23 cellular contexts compared by ENCODE assay signal in the genomic region with DNA sequence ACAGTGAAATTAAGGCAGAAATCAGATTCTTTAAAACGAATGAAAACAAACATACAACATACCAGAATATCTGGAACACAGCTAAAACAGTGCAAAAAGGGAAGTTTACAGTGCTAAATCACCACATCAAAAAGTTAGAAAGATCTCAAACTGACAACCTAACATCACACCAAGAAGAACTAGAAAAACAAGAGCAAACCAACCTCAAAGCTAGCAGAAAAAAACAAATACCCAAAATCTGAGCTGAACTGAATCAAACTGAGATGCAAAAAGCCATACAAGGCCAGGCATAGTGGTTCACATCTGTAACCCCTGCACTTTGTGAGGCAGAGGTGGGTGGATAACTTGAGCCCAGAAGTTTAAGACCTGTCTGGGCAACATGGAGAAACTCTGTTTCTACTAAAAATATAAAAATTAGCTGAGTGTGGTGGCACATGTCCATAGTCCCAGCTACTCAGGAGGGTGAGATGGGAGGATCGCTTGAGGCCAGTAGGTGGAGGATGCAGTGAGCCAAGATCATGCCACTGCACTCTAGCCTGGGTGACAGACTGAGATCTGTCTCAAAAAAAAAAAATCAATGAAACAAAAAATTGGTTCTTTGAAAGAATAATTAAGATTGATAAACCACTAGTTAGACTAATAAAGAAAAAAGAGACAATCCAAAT.
"Had no signal": no experiment of that assay in that cellular context is flagged by ENCODE, and none has a peak within 500 bp of the region (broad histone marks: within the 10 kb centered on the region; RNA-seq: fewer than 3 reads in every experiment).

No MANE protein-coding gene starts in this region.

- H3K4me1 ChIP-seq: body of pancreas, left ventricle myocardium inferior, sigmoid colon, stomach, suprapubic skin, tibial nerve had no signal

- H3K9me3 ChIP-seq: body of pancreas, suprapubic skin had no signal

- H3K4me3 ChIP-seq: body of pancreas, cardiac muscle cell, left ventricle myocardium inferior, sigmoid colon, smooth muscle cell, stomach, suprapubic skin, tibial nerve had no signal

- H3K4me3 Mint-ChIP-seq: activated T-helper 1 cell treated with anti-CD3 and anti-CD28 coated beads, Interleukin-12 subunit alpha, Interleukin-12 subunit beta, Interleukin-2, Interleukin-4 antibody, amounts not matched to agents 30 ng/mL and 10 ng/mL and 1 ng/mL, durations not matched to agents 14 hours and 24 hours and 36 hours; dendritic cell treated with granulocyte-macrophage colony-stimulating factor and Interleukin-4, amounts not matched to agents 40 ng/mL and 50 ng/mL, for 4 days; natural killer cell; stimulated activated memory B cell treated with anti-CD40 and anti-IgM and Interleukin-4, amounts not matched to agents 10 μg/mL and 1 μg/mL and 100 μg/mL, for 72 hours had no signal

- H3K36me3 Mint-ChIP-seq: natural killer cell had no signal

- H3K27me3 ChIP-seq: body of pancreas, cardiac muscle cell, sigmoid colon, stomach, suprapubic skin, tibial nerve had no signal

- ATAC-seq: body of pancreas; esophagus mucosa; natural killer cell; stimulated activated memory B cell treated with anti-CD40 and anti-IgM and Interleukin-4, amounts not matched to agents 10 μg/mL and 1 μg/mL and 100 μg/mL, for 72 hours had no signal

- H3K36me3 ChIP-seq: cardiac muscle cell, left ventricle myocardium inferior, sigmoid colon, stomach, suprapubic skin, tibial nerve, WERI-Rb-1 had no signal

- H3K27ac Mint-ChIP-seq: activated T-helper 1 cell treated with anti-CD3 and anti-CD28 coated beads, Interleukin-12 subunit alpha, Interleukin-12 subunit beta, Interleukin-2, Interleukin-4 antibody, amounts not matched to agents 30 ng/mL and 10 ng/mL and 1 ng/mL, durations not matched to agents 14 hours and 24 hours and 36 hours; dendritic cell treated with granulocyte-macrophage colony-stimulating factor and Interleukin-4, amounts not matched to agents 40 ng/mL and 50 ng/mL, for 4 days; natural killer cell; progenitor cell of endocrine pancreas; stimulated activated memory B cell treated with anti-CD40 and anti-IgM and Interleukin-4, amounts not matched to agents 10 μg/mL and 1 μg/mL and 100 μg/mL, for 72 hours had no signal

- H3K27me3 Mint-ChIP-seq: dendritic cell treated with granulocyte-macrophage colony-stimulating factor and Interleukin-4, amounts not matched to agents 40 ng/mL and 50 ng/mL, for 4 days; progenitor cell of endocrine pancreas had no signal

- DNase-seq: activated gamma-delta T cell treated with Interleukin-2 at 50 U/mL for 16 hours; anterior cingulate cortex; body of pancreas; effector CD8-positive, alpha-beta T cell; foreskin melanocyte; hippocampal formation; kidney glomerular epithelial cell; left ventricle myocardium inferior; natural killer cell; retina; sigmoid colon; stimulated activated CD4-positive, alpha-beta T cell treated with anti-CD3 and anti-CD28 coated beads, Interleukin-15, amount 100 ng/mL, for 24 hours; stomach; WERI-Rb-1 had no signal

- H3K27ac ChIP-seq: body of pancreas, cardiac muscle cell, left ventricle myocardium inferior, sigmoid colon, stomach, suprapubic skin, tibial nerve, WERI-Rb-1 had no signal

- H3K4me1 Mint-ChIP-seq: natural killer cell; stimulated activated memory B cell treated with anti-CD40 and anti-IgM and Interleukin-4, amounts not matched to agents 10 μg/mL and 1 μg/mL and 100 μg/mL, for 72 hours had no signal
